In the genomic region with DNA sequence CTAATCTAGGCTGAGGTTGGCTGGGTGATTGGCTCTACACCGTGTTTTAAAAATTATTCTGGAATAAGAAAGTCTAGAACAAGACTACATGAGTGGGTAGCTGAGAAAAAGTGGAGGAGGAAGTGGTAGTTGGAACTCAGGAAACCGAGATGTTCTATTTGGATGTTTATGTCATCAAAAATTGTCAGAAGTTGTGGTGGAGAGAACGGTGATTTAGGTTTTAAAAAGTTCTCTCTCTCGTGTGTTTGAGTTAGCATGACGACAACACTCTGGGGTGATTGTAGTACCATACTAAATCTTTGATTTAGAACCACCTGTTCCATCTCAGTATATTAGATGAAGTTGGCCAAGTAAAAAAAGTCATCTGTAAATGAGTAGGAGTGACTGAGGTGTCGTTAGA, we compare ENCODE assay signal across 17 cellular contexts. TPM values are rescaled to one million over a fixed set of nuclear protein-coding genes. Genes with fewer than 3 reads are reported as not detected.
"Had no signal": no experiment of that assay in that cellular context is flagged by ENCODE, and none has a peak within 500 bp of the region (broad histone marks: within the 10 kb centered on the region; RNA-seq: fewer than 3 reads in every experiment).

No MANE protein-coding gene starts in this region.

RNA-seq across cellular contexts. Expression of a gene that starts 41.4 kb away (rescaled TPM):
- total RNA-seq: activated CD4-positive, alpha-beta memory T cell treated with anti-CD3 and anti-CD28 coated beads for 36 hours; activated CD4-positive, alpha-beta T cell treated with anti-CD3 and anti-CD28 coated beads for 36 hours; activated CD4-positive, alpha-beta T cell treated with anti-CD3 and anti-CD28 coated beads, Interleukin-2, amount 10 ng/mL, durations not matched to agents 24 days and 14 days; activated CD8-positive, alpha-beta memory T cell treated with anti-CD3 and anti-CD28 coated beads for 36 hours; activated CD8-positive, alpha-beta memory T cell treated with anti-CD3 and anti-CD28 coated beads, Interleukin-2, amount 10 ng/mL, durations not matched to agents 7 days and 5 days; activated CD8-positive, alpha-beta T cell treated with anti-CD3 and anti-CD28 coated beads, Interleukin-2, amount 10 ng/mL, durations not matched to agents 7 days and 5 days; activated naive CD4-positive, alpha-beta T cell treated with anti-CD3 and anti-CD28 coated beads, Interleukin-2, amount 50 U/mL, for 72 hours; activated T-helper 1 cell treated with anti-CD3 and anti-CD28 coated beads, Interleukin-12 subunit alpha, Interleukin-12 subunit beta, Interleukin-2, Interleukin-4 antibody, amounts not matched to agents 30 ng/mL and 10 ng/mL and 1 ng/mL, durations not matched to agents 14 hours and 24 hours and 36 hours; astrocyte; bronchial epithelial cell; dermis microvascular lymphatic vessel endothelial cell; endothelial cell of umbilical vein; esophagus squamous epithelium; fibroblast of lung; fibroblast of villous mesenchyme; gastroesophageal sphincter; glomerular endothelial cell had no signal
